Comparison of ENCODE assay signal across 1 cellular context in genomic region chr3:10115326-10116137, GRCh38.
TF ChIP-seq lines count a peak whose summit lies in the region.

BRK1 (plus strand) TSS chr3:10115675; CDS start chr3:10115702, 27 bp downstream.

TF ChIP-seq in HepG2, 621 proteins besides CTCF, POLR2A, EP300 and RAD21 (continued from another document and continues in another):
- TF ChIP-seq ZBTB14 (CRISPR knock-in tag; IDR thresholded peaks at IDR 0.05), result peak; percentile 65; the same call in 1 of the 2 replicates
- no peak for TF ChIP-seq SMAD1 (CRISPR knock-in tag; IDR thresholded peaks at IDR 0.05; ENCODE audit: borderline replicate concordance, low read depth)
- peak; percentile 64 for TF ChIP-seq ZMYM4 (CRISPR knock-in tag; IDR thresholded peaks at IDR 0.05)
- peak; percentile 73; the same call in 1 of the 2 replicates for TF ChIP-seq CERS6 (CRISPR knock-in tag; IDR thresholded peaks at IDR 0.05)
- TF ChIP-seq ADNP (CRISPR knock-in tag; IDR thresholded peaks at IDR 0.05), result no peak
- peak; percentile 81 for TF ChIP-seq SIN3A (IDR thresholded peaks at IDR 0.05; ENCODE audit: borderline replicate concordance, low read depth, low read length)
- TF ChIP-seq NKX3-1 (CRISPR knock-in tag; IDR thresholded peaks at IDR 0.05), result peak; percentile 78
- no peak for TF ChIP-seq ZNF713 (CRISPR knock-in tag; IDR thresholded peaks at IDR 0.05)
- no peak for TF ChIP-seq IRF1 (CRISPR knock-in tag; IDR thresholded peaks at IDR 0.05; ENCODE audit: low read depth)
- TF ChIP-seq ZNF546 (CRISPR knock-in tag; conservative IDR thresholded peaks at IDR 0.05), result no peak
- TF ChIP-seq ZNF235 (CRISPR knock-in tag; IDR thresholded peaks at IDR 0.05; ENCODE audit: borderline replicate concordance), result no peak
- no peak; the same call in 1 of the 2 replicates for TF ChIP-seq MIER3 (CRISPR knock-in tag; IDR thresholded peaks at IDR 0.05; ENCODE audit: borderline replicate concordance)
- no peak for TF ChIP-seq KLF9 (CRISPR knock-in tag; IDR thresholded peaks at IDR 0.05; ENCODE audit: low read depth)
- TF ChIP-seq ZSCAN29 (CRISPR knock-in tag; conservative IDR thresholded peaks at IDR 0.05), result no peak
- no peak for TF ChIP-seq PCBP1 (IDR thresholded peaks at IDR 0.05; ENCODE audit: borderline replicate concordance, low read depth, low read length)
- no peak for TF ChIP-seq ZNF432 (CRISPR knock-in tag; IDR thresholded peaks at IDR 0.05; ENCODE audit: borderline replicate concordance)
- TF ChIP-seq STAG1 (CRISPR knock-in tag; IDR thresholded peaks at IDR 0.05), result peak; percentile 44
- no peak for TF ChIP-seq IRX3 (CRISPR knock-in tag; IDR thresholded peaks at IDR 0.05; ENCODE audit: borderline replicate concordance, low read depth)
- TF ChIP-seq ATF5 (CRISPR knock-in tag; IDR thresholded peaks at IDR 0.05; ENCODE audit: low read depth), result no peak
- TF ChIP-seq ZNF841 (CRISPR knock-in tag; IDR thresholded peaks at IDR 0.05; ENCODE audit: borderline replicate concordance), result no peak
- TF ChIP-seq BCL6 (CRISPR knock-in tag; IDR thresholded peaks at IDR 0.05), result peak; percentile 47
- TF ChIP-seq ZNF788 (CRISPR knock-in tag; IDR thresholded peaks at IDR 0.05; ENCODE audit: borderline replicate concordance), result peak; percentile 74; the same call in 1 of the 2 replicates
- no peak for TF ChIP-seq SP140L (CRISPR knock-in tag; IDR thresholded peaks at IDR 0.05; ENCODE audit: borderline replicate concordance)
- TF ChIP-seq DBP (CRISPR knock-in tag; IDR thresholded peaks at IDR 0.05; ENCODE audit: not compliant biosample characterization), result peak; percentile 75
- peak; percentile 88; the same call in 1 of the 2 replicates for TF ChIP-seq THAP9 (CRISPR knock-in tag; IDR thresholded peaks at IDR 0.05; ENCODE audit: borderline replicate concordance)
- no peak; the same call in 1 of the 2 replicates for TF ChIP-seq GFI1 (CRISPR knock-in tag; IDR thresholded peaks at IDR 0.05; ENCODE audit: borderline replicate concordance)
- TF ChIP-seq SRSF4 (IDR thresholded peaks at IDR 0.05; ENCODE audit: low read depth, low read length, poor library complexity, severe bottlenecking), result no peak
- TF ChIP-seq ZNF280B (CRISPR knock-in tag; IDR thresholded peaks at IDR 0.05; ENCODE audit: borderline replicate concordance), result no peak
- no peak for TF ChIP-seq SYNCRIP (IDR thresholded peaks at IDR 0.05; ENCODE audit: insufficient read depth, low read depth, low read length)
- TF ChIP-seq ISX (CRISPR knock-in tag; conservative IDR thresholded peaks at IDR 0.05), result peak; percentile 92
- peak; percentile 36; the same call in 1 of the 2 replicates for TF ChIP-seq SMAD9 (CRISPR knock-in tag; IDR thresholded peaks at IDR 0.05)
- TF ChIP-seq ZNF792 (CRISPR knock-in tag; IDR thresholded peaks at IDR 0.05), result peak; percentile 83
- TF ChIP-seq ZSCAN30 (CRISPR knock-in tag; IDR thresholded peaks at IDR 0.05), result no peak
- TF ChIP-seq KLF16 (CRISPR knock-in tag; IDR thresholded peaks at IDR 0.05), result peak in 1 of 2 experiments; percentile 55; a peak in 1 of 4 replicates
- TF ChIP-seq RARG (CRISPR knock-in tag; IDR thresholded peaks at IDR 0.05; ENCODE audit: low read depth), result no peak
- TF ChIP-seq TARDBP (CRISPR knock-in tag; IDR thresholded peaks at IDR 0.05), result peak; percentile 11; the same call in 1 of the 2 replicates
- TF ChIP-seq HOXA9 (CRISPR knock-in tag; IDR thresholded peaks at IDR 0.05; ENCODE audit: borderline replicate concordance), result no peak
- no peak for TF ChIP-seq ZBTB34 (CRISPR knock-in tag; IDR thresholded peaks at IDR 0.05)
- TF ChIP-seq ZNF512 (CRISPR knock-in tag; IDR thresholded peaks at IDR 0.05), result no peak
- TF ChIP-seq GABPA (IDR thresholded peaks at IDR 0.05; ENCODE audit: low read depth, low read length), result no peak
- peak; percentile 67 for TF ChIP-seq GABPA (CRISPR knock-in tag; IDR thresholded peaks at IDR 0.05; ENCODE audit: low read depth)
- no peak for TF ChIP-seq ZNF34 (CRISPR knock-in tag; IDR thresholded peaks at IDR 0.05; ENCODE audit: borderline replicate concordance)
- no peak for TF ChIP-seq TIGD3 (CRISPR knock-in tag; IDR thresholded peaks at IDR 0.05; ENCODE audit: borderline replicate concordance)
- TF ChIP-seq SP1 (IDR thresholded peaks at IDR 0.05), result no peak
- TF ChIP-seq SP1 (CRISPR knock-in tag; IDR thresholded peaks at IDR 0.05), result peak; percentile 69
- peak; percentile 89 for TF ChIP-seq SALL1 (CRISPR knock-in tag; IDR thresholded peaks at IDR 0.05)
- peak; percentile 78; the same call in 1 of the 2 replicates for TF ChIP-seq ZNF33B (CRISPR knock-in tag; IDR thresholded peaks at IDR 0.05)
